Comparison of ENCODE assay signal across 9 cellular contexts in genomic region chr10:128064615-128065580, GRCh38.
A peak's percentile ranks its signal among the peaks of the same experiment; 100 is the strongest.
DNase-seq lines count a peak whose midpoint lies in the region; ATAC-seq and TF ChIP-seq lines count a peak whose summit lies in the region.
"Had no signal": no experiment of that assay in that cellular context is flagged by ENCODE, and none has a peak within 500 bp of the region (broad histone marks: within the 10 kb centered on the region; RNA-seq: fewer than 3 reads in every experiment).

No MANE protein-coding gene starts in this region.

- peaks cover 6% of the 10 kb centered on the region for H3K4me1 ChIP-seq in right cardiac atrium (ENCODE audit: control insufficient read depth, insufficient read depth, low read length)
- H3K4me1 ChIP-seq in prostate gland (replicated peaks) = no peaks in the 10 kb centered on the region

- WGBS in right cardiac atrium = 77% methylated on average over 21 of the region's 21 CpGs
- 80% methylated on average over 21 of the region's 21 CpGs for WGBS in prostate gland

- intact Hi-C loops in right cardiac atrium (cut with DNase I) (loop anchor here (5.0 to 10.0 kb wide), 3 partner anchors 50 to 160 kb away; partner anchors contain the start of gene PTPRE (in 3 of the 4)), prostate gland (cut with DNase I) (no loop called here)

- H3K9me3 ChIP-seq in right cardiac atrium (ENCODE audit: control insufficient read depth, low read length) (no peaks in the 10 kb centered on the region), prostate gland (no peaks in the 10 kb centered on the region)

- no peaks in the 10 kb centered on the region for H3K9me3 Mint-ChIP-seq in activated naive CD8-positive, alpha-beta T cell (ENCODE audit: low read depth)

- no peaks in the 10 kb centered on the region for H3K36me3 ChIP-seq in prostate gland
- H3K36me3 ChIP-seq: cardiac muscle cell had no signal

- peaks cover 35% of the 10 kb centered on the region for H3K36me3 Mint-ChIP-seq in activated naive CD8-positive, alpha-beta T cell

- no peak for TF ChIP-seq CTCF in prostate gland (IDR thresholded peaks at IDR 0.05)

- H3K27ac Mint-ChIP-seq in activated naive CD8-positive, alpha-beta T cell = peak overlapping the region; percentile 93

- H3K27ac ChIP-seq in right cardiac atrium (ENCODE audit: low read length) (no peak overlapping the region), prostate gland (no peak overlapping the region)

- ATAC-seq in GM18861 (IDR thresholded peaks at IDR 0.05; ENCODE audit: unreplicated experiment) (peak; percentile 49), HG03045 (IDR thresholded peaks at IDR 0.05; ENCODE audit: unreplicated experiment) (peak; percentile 36), right cardiac atrium (peak; percentile 59 to 61)

- H3K4me1 Mint-ChIP-seq in activated naive CD8-positive, alpha-beta T cell (ENCODE audit: low read depth) = peaks cover 76% of the 10 kb centered on the region

- H3K4me3 ChIP-seq in right cardiac atrium (ENCODE audit: low read length) = no peak overlapping the region
- no peak overlapping the region for H3K4me3 ChIP-seq in prostate gland
- H3K4me3 ChIP-seq: cardiac muscle cell had no signal

- TF ChIP-seq POLR2A in prostate gland (IDR thresholded peaks at IDR 0.05) = no peak

- H3K27me3 Mint-ChIP-seq in activated naive CD8-positive, alpha-beta T cell = no peaks in the 10 kb centered on the region

- H3K27me3 ChIP-seq in right cardiac atrium (ENCODE audit: control insufficient read depth, insufficient read depth) = no peaks in the 10 kb centered on the region
- H3K27me3 ChIP-seq in prostate gland (replicated peaks; ENCODE audit: insufficient read depth) = no peaks in the 10 kb centered on the region
- H3K27me3 ChIP-seq: cardiac muscle cell had no signal

- DNase-seq in SKM-1 treated with dmso at 0.1 percent for 144 hours (lab: John Stamatoyannopoulos, UW; ENCODE audit: unreplicated experiment) (peak; percentile 99), right cardiac atrium (peak; percentile 59 to 75 (median 75)), prostate gland (ENCODE audit: low spot score) (no peak), DMS153 (lab: John Stamatoyannopoulos, UW) (no peak)
- peak; percentile 72 to 81 for DNase-seq in stimulated activated CD4-positive, alpha-beta T cell treated with anti-CD3 and anti-CD28 coated beads, Interleukin-2, amount 100 ng/mL, for 24 hours

- H3K4me3 Mint-ChIP-seq in activated naive CD8-positive, alpha-beta T cell = peak overlapping the region; percentile 86

Comparison
In these comparisons a context has a peak if more than half of its experiments do, and no peak if none do; other contexts are left out.
1. DNase-seq: peak in SKM-1 treated with dmso at 0.1 percent for 144 hours (single experiment), right cardiac atrium (3 of 3) and stimulated activated CD4-positive, alpha-beta T cell treated with anti-CD3 and anti-CD28 coated beads, Interleukin-2, amount 100 ng/mL, for 24 hours (2 of 2); none in prostate gland (single experiment) and DMS153 (single experiment).
2. Peak in every context shown above with its lines, with median percentiles within 50 percentile points of each other: ATAC-seq.